In the genomic region with DNA sequence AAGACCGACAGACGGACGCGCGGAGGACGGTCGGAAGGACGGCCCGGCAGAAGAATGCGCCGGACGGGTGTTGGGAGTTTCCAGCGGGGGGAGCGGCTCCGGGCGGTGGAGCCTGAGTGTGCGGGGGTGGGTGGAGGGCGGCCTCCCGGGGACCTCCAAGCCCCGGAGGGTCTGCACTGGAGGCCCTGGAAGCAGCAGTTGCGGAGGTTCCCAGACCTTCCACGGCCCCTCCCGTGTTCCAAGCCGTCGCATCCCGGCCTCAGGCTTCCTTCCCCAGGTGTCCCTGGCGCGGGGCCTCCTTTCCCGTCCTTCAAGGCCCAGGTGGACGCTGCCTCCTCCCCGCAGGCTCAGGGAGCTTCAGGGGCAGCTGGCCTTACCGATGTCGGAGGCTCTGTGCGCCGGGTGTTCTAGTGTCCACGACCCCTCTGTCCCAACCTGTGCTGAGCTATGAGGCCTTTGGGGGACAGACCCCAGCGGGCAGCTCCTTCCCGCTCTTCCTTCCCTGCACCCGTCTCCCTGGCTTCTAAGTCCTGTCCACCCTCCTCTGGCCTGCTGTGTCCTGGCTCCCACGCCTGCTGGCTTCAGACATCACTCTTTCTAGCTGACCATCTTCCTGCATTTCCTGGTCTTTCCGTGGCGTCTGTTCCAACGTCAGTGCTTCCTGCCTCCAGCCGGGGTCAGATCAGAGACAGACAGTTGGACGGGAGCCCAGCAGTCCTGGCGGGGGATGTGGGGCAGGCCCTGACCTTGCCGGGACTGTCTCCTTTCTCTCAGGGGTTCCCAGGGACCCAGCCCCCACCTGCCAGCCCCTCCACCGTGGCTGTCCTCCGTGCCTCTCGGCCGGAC, we compare ENCODE assay signal across 9 cellular contexts. TPM values are rescaled to one million over a fixed set of nuclear protein-coding genes. Genes with fewer than 3 reads are reported as not detected.
DNase-seq lines count a peak whose midpoint lies in the region; ATAC-seq and TF ChIP-seq lines count a peak whose summit lies in the region.
"Had no signal": no experiment of that assay in that cellular context is flagged by ENCODE, and none has a peak within 500 bp of the region (broad histone marks: within the 10 kb centered on the region; RNA-seq: fewer than 3 reads in every experiment).

No MANE protein-coding gene starts in this region.

- no peaks in the 10 kb centered on the region for H3K9me3 Mint-ChIP-seq in activated T-cell treated with anti-CD3 and anti-CD28 coated beads, Interleukin-2, amount 50 U/mL, for 4 hours
- H3K9me3 Mint-ChIP-seq in memory B cell, result no peaks in the 10 kb centered on the region

- ATAC-seq in activated T-cell treated with anti-CD3 and anti-CD28 coated beads, Interleukin-2, amount 50 U/mL, for 4 hours, result no peak
- ATAC-seq in memory B cell (ENCODE audit: low read depth) (no peak), upper lobe of right lung (peak; percentile 1), GM21390 (IDR thresholded peaks at IDR 0.05; ENCODE audit: unreplicated experiment) (no peak), HG03025 (IDR thresholded peaks at IDR 0.05; ENCODE audit: low FRiP score, unreplicated experiment) (no peak)

- H3K36me3 Mint-ChIP-seq in activated T-cell treated with anti-CD3 and anti-CD28 coated beads, Interleukin-2, amount 50 U/mL, for 4 hours (ENCODE audit: insufficient read depth), result no peaks in the 10 kb centered on the region
- H3K36me3 Mint-ChIP-seq in memory B cell, result no peaks in the 10 kb centered on the region

- H3K27me3 Mint-ChIP-seq in activated T-cell treated with anti-CD3 and anti-CD28 coated beads, Interleukin-2, amount 50 U/mL, for 4 hours (ENCODE audit: low read depth), result peaks cover 37% of the 10 kb centered on the region
- peaks cover 10% of the 10 kb centered on the region for H3K27me3 Mint-ChIP-seq in memory B cell

- H3K36me3 ChIP-seq in duodenal mucosa (ENCODE audit: control insufficient read depth in 1 of 2, insufficient read depth in 2 of 2, low read length in 2 of 2) (no peaks in the 10 kb centered on the region), upper lobe of right lung (no peaks in the 10 kb centered on the region)

- no peak for DNase-seq in activated T-cell treated with anti-CD3 and anti-CD28 coated beads, Interleukin-2, amount 50 U/mL, for 4 hours
- DNase-seq in activated T-cell treated with anti-CD3 and anti-CD28 coated beads for 4 hours, result no peak
- no peak for DNase-seq in memory B cell (ENCODE audit: low spot score in 2 of 2)
- peak; percentile 69 for DNase-seq in upper lobe of right lung
- DNase-seq in NCI-H1436 treated with DMSO at 0.1 percent for 48 hours (lab: John Stamatoyannopoulos, UW), result no peak
- DNase-seq: cortex of kidney had no signal

- no peak for TF ChIP-seq CTCF in upper lobe of right lung (IDR thresholded peaks at IDR 0.05)

- peak overlapping the region; percentile 54 for H3K4me3 Mint-ChIP-seq in activated T-cell treated with anti-CD3 and anti-CD28 coated beads, Interleukin-2, amount 50 U/mL, for 4 hours
- peak overlapping the region; percentile 75 for H3K4me3 Mint-ChIP-seq in memory B cell

- H3K27ac ChIP-seq in duodenal mucosa (ENCODE audit: low read depth, low read length) (peak overlapping the region; percentile 96), upper lobe of right lung (peak overlapping the region; percentile 72)

- H3K9ac ChIP-seq in duodenal mucosa (ENCODE audit: low read depth in 1 of 2, low read length in 2 of 2), result peak overlapping the region; percentile 80 to 91

- H3K4me1 ChIP-seq in duodenal mucosa (ENCODE audit: control insufficient read depth in 1 of 2, insufficient read depth in 2 of 2, low read length in 2 of 2), result peaks cover 25 to 44% of the 10 kb centered on the region in 2 donors
- peaks cover 25% of the 10 kb centered on the region for H3K4me1 ChIP-seq in upper lobe of right lung

- intact Hi-C loops in upper lobe of right lung (cut with DNase I), result loop anchor here (10.0 kb wide), 1 partner anchor 108 kb away; no protein-coding TSS in a partner anchor

- H3K4me1 Mint-ChIP-seq in activated T-cell treated with anti-CD3 and anti-CD28 coated beads, Interleukin-2, amount 50 U/mL, for 4 hours (ENCODE audit: low read depth), result peaks cover 16% of the 10 kb centered on the region
- peaks cover 11% of the 10 kb centered on the region for H3K4me1 Mint-ChIP-seq in memory B cell

- H3K9me3 ChIP-seq in duodenal mucosa (ENCODE audit: control insufficient read depth in 1 of 2, low read length in 2 of 2) (no peaks in the 10 kb centered on the region), upper lobe of right lung (no peaks in the 10 kb centered on the region)

- H3K4me3 ChIP-seq in duodenal mucosa (ENCODE audit: low read depth in 1 of 2, low read length in 2 of 2) (peak overlapping the region; percentile 72 to 74), upper lobe of right lung (peak overlapping the region; percentile 45)

- H3K27me3 ChIP-seq in duodenal mucosa (ENCODE audit: control insufficient read depth in 1 of 2, insufficient read depth in 2 of 2, low read length in 2 of 2) (peaks cover 8 to 9% of the 10 kb centered on the region in 2 donors), upper lobe of right lung (peaks cover 30% of the 10 kb centered on the region)

- no peak overlapping the region for H3K27ac Mint-ChIP-seq in memory B cell

RNA-seq across cellular contexts. Expression of gene NRARP, which starts 5.6 kb away (rescaled TPM):
- 10 to 100 TPM in 2 of 3 donors, 1 to 10 TPM in 1; 7.6 to 15.6 (median 11.6) TPM for total RNA-seq in activated T-cell treated with anti-CD3 and anti-CD28 coated beads, Interleukin-2, amount 50 U/mL, for 4 hours
- 21.5 TPM for total RNA-seq in upper lobe of right lung

RNA-seq across cellular contexts. Expression of gene TOR4A, which starts 18.9 kb away (rescaled TPM):
- 1 to 10 TPM; 3.2 to 4.0 (median 3.6) TPM for total RNA-seq in activated T-cell treated with anti-CD3 and anti-CD28 coated beads, Interleukin-2, amount 50 U/mL, for 4 hours
- total RNA-seq in upper lobe of right lung, result 27.4 TPM

RNA-seq across cellular contexts. Expression of gene NELFB, which starts 41.3 kb away (rescaled TPM):
- total RNA-seq in activated T-cell treated with anti-CD3 and anti-CD28 coated beads, Interleukin-2, amount 50 U/mL, for 4 hours, result 10 to 100 TPM; 72.0 to 81.1 (median 73.5) TPM
- total RNA-seq in upper lobe of right lung, result 47.2 TPM

RNA-seq across cellular contexts. Expression of gene STPG3, which starts 45.4 kb away (rescaled TPM):
- total RNA-seq in activated T-cell treated with anti-CD3 and anti-CD28 coated beads, Interleukin-2, amount 50 U/mL, for 4 hours, result not detected
- total RNA-seq in upper lobe of right lung, result not detected

RNA-seq across cellular contexts. Expression of gene TUBB4B, which starts 55.4 kb away (rescaled TPM):
- 100 to 1,000 TPM; 345 to 383 (median 380) TPM for total RNA-seq in activated T-cell treated with anti-CD3 and anti-CD28 coated beads, Interleukin-2, amount 50 U/mL, for 4 hours
- 191 TPM for total RNA-seq in upper lobe of right lung
